In genomic region chr22:22468794-22469469, GRCh38 we compare ENCODE assay signal across 3 cellular contexts.
TF ChIP-seq lines count a peak whose summit lies in the region.
"Not testable (repeated sequence)": the region's sequence is repeated elsewhere in the genome, so short reads cannot be mapped to it uniquely, and the experiment has no call there.

No MANE protein-coding gene starts in this region.

TF ChIP-seq in HCT116, 20 proteins besides CTCF, POLR2A, EP300 and RAD21:
- TF ChIP-seq CBX3 (IDR thresholded peaks at IDR 0.05; ENCODE audit: low read depth): 0 out of 2 replicates have a peak, but pooled peaks have one; percentile 28
TF ChIP-seq in HCT116: peak in this region for 1; not testable (repeated sequence) for 19.

TF ChIP-seq in HEK293, 187 proteins besides CTCF, POLR2A, EP300 and RAD21:
- peak; percentile 61 for TF ChIP-seq SETDB1 (IDR thresholded peaks at IDR 0.05; ENCODE audit: insufficient read length, low read length)

TF ChIP-seq in K562, 482 proteins besides CTCF, POLR2A, EP300 and RAD21 (continues in another document):
- TF ChIP-seq ZNF583 (CRISPR knock-in tag; IDR thresholded peaks at IDR 0.05) (peak; percentile 69), ARID3B (CRISPR knock-in tag; IDR thresholded peaks at IDR 0.05; ENCODE audit: borderline replicate concordance) (peak; percentile 75; the same call in 1 of the 2 replicates), JUNB (CRISPR knock-in tag; conservative IDR thresholded peaks at IDR 0.05) (0 out of 2 replicates have a peak, but pooled peaks have one; percentile 5), HCFC1 (IDR thresholded peaks at IDR 0.05; ENCODE audit: low read depth, low read length) (0 out of 2 replicates have a peak, but pooled peaks have one; percentile 15), ZNF778 (CRISPR knock-in tag; IDR thresholded peaks at IDR 0.05) (0 out of 2 replicates have a peak, but pooled peaks have one; percentile 72), GABPB2 (CRISPR knock-in tag; conservative IDR thresholded peaks at IDR 0.05) (peak; percentile 56; the same call in 1 of the 2 replicates), TEAD1 (CRISPR knock-in tag; IDR thresholded peaks at IDR 0.05) (peak in 1 of 2 experiments; percentile 61; a peak in 1 of 4 replicates), ATF4 (CRISPR knock-in tag; IDR thresholded peaks at IDR 0.05) (0 out of 2 replicates have a peak, but pooled peaks have one; percentile 4), NR2C1 (tag; IDR thresholded peaks at IDR 0.05) (peak; percentile 59), ZBTB11 (CRISPR knock-in tag; IDR thresholded peaks at IDR 0.05) (0 out of 6 replicates have a peak, but pooled peaks of 1 of the 3 experiments have one; percentile 22), ZNF263 (CRISPR knock-in tag; IDR thresholded peaks at IDR 0.05; ENCODE audit: borderline replicate concordance) (peak; percentile 21; the same call in 1 of the 2 replicates), TFE3 (CRISPR knock-in tag; IDR thresholded peaks at IDR 0.05) (0 out of 2 replicates have a peak, but pooled peaks have one; percentile 17), CXXC5 (CRISPR knock-in tag; IDR thresholded peaks at IDR 0.05) (peak; percentile 63), TEAD2 (tag; IDR thresholded peaks at IDR 0.05) (peak; percentile 73), ZNF212 (CRISPR knock-in tag; IDR thresholded peaks at IDR 0.05) (0 out of 2 replicates have a peak, but pooled peaks have one; percentile 61), PPARD (CRISPR knock-in tag; IDR thresholded peaks at IDR 0.05) (peak; percentile 62; the same call in 1 of the 2 replicates), JUN (IDR thresholded peaks at IDR 0.05; ENCODE audit: borderline replicate concordance, low read depth, low read length) (peak; percentile 76), ZNF644 (tag; IDR thresholded peaks at IDR 0.05; ENCODE audit: low read depth) (0 out of 2 replicates have a peak, but pooled peaks have one; percentile 39), ZNF133 (CRISPR knock-in tag; IDR thresholded peaks at IDR 0.05) (peak; percentile 80; the same call in 1 of the 2 replicates), OTX1 (CRISPR knock-in tag; IDR thresholded peaks at IDR 0.05) (peak; percentile 51; the same call in 1 of the 2 replicates), KLF6 (CRISPR knock-in tag; IDR thresholded peaks at IDR 0.05; ENCODE audit: borderline replicate concordance) (0 out of 2 replicates have a peak, but pooled peaks have one; percentile 35), TEAD4 (IDR thresholded peaks at IDR 0.05; ENCODE audit: low read length) (peak; percentile 47; the same call in 1 of the 2 replicates), TSHZ1 (CRISPR knock-in tag; IDR thresholded peaks at IDR 0.05) (peak; percentile 14; the same call in 1 of the 2 replicates), CBX1 (IDR thresholded peaks at IDR 0.05; ENCODE audit: low read depth) (peak; percentile 98), CBX3 (IDR thresholded peaks at IDR 0.05; ENCODE audit: borderline replicate concordance in 1 of 2, low read length in 2 of 2) (peak; percentile 83 to 99), TCF15 (CRISPR knock-in tag; IDR thresholded peaks at IDR 0.05) (peak; percentile 80), HEY1 (CRISPR knock-in tag; IDR thresholded peaks at IDR 0.05; ENCODE audit: borderline replicate concordance) (peak; percentile 82), TGIF2 (CRISPR knock-in tag; IDR thresholded peaks at IDR 0.05) (0 out of 2 replicates have a peak, but pooled peaks have one; percentile 25), ZNF561 (CRISPR knock-in tag; conservative IDR thresholded peaks at IDR 0.05) (0 out of 2 replicates have a peak, but pooled peaks have one; percentile 48), RCOR1 (IDR thresholded peaks at IDR 0.05; ENCODE audit: borderline replicate concordance in 1 of 2, low read depth in 2 of 2, low read length in 2 of 2) (peak in 1 of 2 experiments; percentile 32; a peak in 1 of 4 replicates), RFX7 (CRISPR knock-in tag; IDR thresholded peaks at IDR 0.05) (0 out of 2 replicates have a peak, but pooled peaks have one; percentile 17), E2F4 (CRISPR knock-in tag; IDR thresholded peaks at IDR 0.05; ENCODE audit: low read depth) (0 out of 2 replicates have a peak, but pooled peaks have one; percentile 37), ZNF445 (CRISPR knock-in tag; IDR thresholded peaks at IDR 0.05; ENCODE audit: low read depth) (peak; percentile 77), ZNF232 (CRISPR knock-in tag; IDR thresholded peaks at IDR 0.05) (peak; percentile 55; the same call in 1 of the 2 replicates), FOXK1 (CRISPR knock-in tag; IDR thresholded peaks at IDR 0.05; ENCODE audit: borderline replicate concordance) (0 out of 2 replicates have a peak, but pooled peaks have one; percentile 65), ZBTB33 (CRISPR knock-in tag; IDR thresholded peaks at IDR 0.05) (peak; percentile 50; the same call in 1 of the 2 replicates), ZNF655 (CRISPR knock-in tag; IDR thresholded peaks at IDR 0.05) (peak; percentile 78; the same call in 1 of the 2 replicates), MAZ (CRISPR knock-in tag; conservative IDR thresholded peaks at IDR 0.05 in 1 of 2, IDR thresholded peaks at IDR 0.05 in 1 of 2) (peak in 1 of 2 experiments; percentile 80; a peak in 3 of 4 replicates), HDAC8 (tag; IDR thresholded peaks at IDR 0.05) (peak; percentile 75; the same call in 1 of the 2 replicates)
- TF ChIP-seq NR2C1 (IDR thresholded peaks at IDR 0.05); JUN (CRISPR knock-in tag; IDR thresholded peaks at IDR 0.05; ENCODE audit: borderline replicate concordance); TEAD4 (CRISPR knock-in tag; IDR thresholded peaks at IDR 0.05; ENCODE audit: borderline replicate concordance): not testable (repeated sequence)
